ENCODE assay signal across 8 cellular contexts in the genomic region with DNA sequence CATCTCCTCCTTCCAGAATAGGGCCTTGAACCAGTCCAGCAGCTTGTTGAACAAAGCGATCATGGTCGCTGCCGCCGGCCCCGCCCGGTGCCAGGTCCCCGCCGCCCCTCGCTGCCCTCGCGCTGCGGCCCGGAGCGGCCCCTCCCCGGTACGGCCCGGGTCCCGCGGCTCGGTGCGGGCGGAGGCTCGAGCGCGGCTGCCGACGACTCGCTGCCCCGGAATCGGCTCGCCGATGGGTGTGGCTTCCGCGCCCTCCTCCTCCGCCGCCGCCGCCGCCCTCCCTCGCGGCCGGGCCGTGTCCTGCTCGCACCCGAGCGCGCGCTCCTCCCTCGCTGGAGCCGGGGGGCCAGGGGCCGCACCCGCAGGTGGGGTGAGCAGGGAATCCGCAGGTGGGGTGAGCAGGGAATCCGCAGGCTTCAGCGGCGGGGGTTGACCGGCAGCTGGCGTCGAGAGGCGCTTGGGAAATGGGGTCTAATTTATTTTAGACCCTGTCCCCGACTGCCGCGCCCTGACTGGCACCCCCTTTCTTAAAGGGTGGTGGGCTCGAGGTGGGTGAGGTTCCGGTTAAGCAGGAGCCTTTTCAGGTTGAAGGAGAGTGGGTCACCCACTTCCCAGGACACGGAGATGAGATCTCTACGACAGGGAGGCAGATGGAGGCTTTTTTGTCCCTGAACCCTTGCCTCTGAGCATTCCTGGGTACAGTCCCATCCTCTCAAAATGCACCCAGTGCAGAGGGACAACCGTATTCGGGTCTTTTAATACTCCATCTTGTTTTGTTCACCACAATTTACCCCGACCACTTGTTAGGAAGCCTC. TPM values are rescaled to one million over a fixed set of nuclear protein-coding genes. Genes with fewer than 3 reads are reported as not detected.
DNase-seq lines count a peak whose midpoint lies in the region; ATAC-seq and TF ChIP-seq lines count a peak whose summit lies in the region.

A gene (minus strand): TSS at position 228 of the 815 bp plus-strand sequence. CDS start 165 bp downstream, at position 63.

- H2AK5ac ChIP-seq in neuronal stem cell (ENCODE audit: low read depth, low read length): peak within 1 kb of the TSS; percentile 65

- peak within 1 kb of the TSS; percentile 93 for H3K23ac ChIP-seq in neuronal stem cell (ENCODE audit: low read depth, low read length, poor library complexity)

- no CpG with 5 or more reads among the region's 70 CpGs for WGBS in neuronal stem cell (ENCODE audit: extremely low coverage in 2 of 2, insufficient read length in 2 of 2, insufficient replicate concordance in 1 of 2), 2 donors

- peak within 1 kb of the TSS; percentile 98 for H3K18ac ChIP-seq in neuronal stem cell (ENCODE audit: low read length)

- peak within 1 kb of the TSS; percentile 84 for H3K4me2 ChIP-seq in neuronal stem cell (ENCODE audit: insufficient read depth, low read length, poor library complexity, severe bottlenecking)

- H3K36me3 Mint-ChIP-seq in CD8-positive, alpha-beta T cell: peaks cover 30% of the 10 kb centered on the region
- peaks cover 22% of the 10 kb centered on the region for H3K36me3 Mint-ChIP-seq in activated naive CD4-positive, alpha-beta T cell treated with anti-CD3 and anti-CD28 coated beads, Interleukin-2, amount 10 ng/mL, durations not matched to agents 7 days and 5 days

- H3K36me3 ChIP-seq in CD8-positive, alpha-beta T cell (ENCODE audit: insufficient read depth, low read length): peaks cover 8% of the 10 kb centered on the region
- H3K36me3 ChIP-seq in neuronal stem cell (replicated peaks in 1 of 2; ENCODE audit: control insufficient read depth in 2 of 2, insufficient read depth in 2 of 2, low read length in 2 of 2): peaks cover 0 to 8% of the 10 kb centered on the region in 2 donors

- intact Hi-C loops in CD8-positive, alpha-beta T cell (cut with DNase I, micrococcal nuclease): loop anchor here in 1 of 2 experiments (1.0 to 10.0 kb wide), 2 partner anchors 16 to 740 kb away; a partner anchor contains a TSS

- no peak within 1 kb of the TSS for H4K91ac ChIP-seq in neuronal stem cell (ENCODE audit: low read depth, low read length, poor library complexity)

- peak within 1 kb of the TSS; percentile 99 for H2AFZ ChIP-seq in neuronal stem cell (ENCODE audit: low read length)

- no peaks in the 10 kb centered on the region for H3K27me3 Mint-ChIP-seq in CD8-positive, alpha-beta T cell (ENCODE audit: low read depth)
- no peaks in the 10 kb centered on the region for H3K27me3 Mint-ChIP-seq in activated naive CD4-positive, alpha-beta T cell treated with anti-CD3 and anti-CD28 coated beads, Interleukin-2, amount 10 ng/mL, durations not matched to agents 7 days and 5 days

- no peak within 1 kb of the TSS for H3K4ac ChIP-seq in neuronal stem cell (ENCODE audit: low read length)

- H3K4me3 Mint-ChIP-seq in CD8-positive, alpha-beta T cell: peak within 1 kb of the TSS; percentile 92
- peak within 1 kb of the TSS; percentile 96 for H3K4me3 Mint-ChIP-seq in activated naive CD4-positive, alpha-beta T cell treated with anti-CD3 and anti-CD28 coated beads, Interleukin-2, amount 10 ng/mL, durations not matched to agents 7 days and 5 days

- no peaks in the 10 kb centered on the region for H3K27me3 ChIP-seq in CD8-positive, alpha-beta T cell (ENCODE audit: insufficient read depth, low read length)
- H3K27me3 ChIP-seq in neuronal stem cell (ENCODE audit: control insufficient read depth in 3 of 3, insufficient read depth in 3 of 3, low read depth in 1 of 3, low read length in 3 of 3): peaks cover 0 to 37% (median 8%) of the 10 kb centered on the region in 3 experiments

- H3K27ac ChIP-seq in CD8-positive, alpha-beta T cell (ENCODE audit: low read depth, low read length): peak within 1 kb of the TSS; percentile 64
- H3K27ac ChIP-seq in RWPE1: peak within 1 kb of the TSS; percentile 81
- no peak within 1 kb of the TSS for H3K27ac ChIP-seq in neuronal stem cell (replicated peaks; ENCODE audit: low read length)

- H4K8ac ChIP-seq in neuronal stem cell (ENCODE audit: low read depth, low read length): no peak within 1 kb of the TSS

- peaks cover 35% of the 10 kb centered on the region for H3K4me1 Mint-ChIP-seq in CD8-positive, alpha-beta T cell (ENCODE audit: low read depth)
- H3K4me1 Mint-ChIP-seq in activated naive CD4-positive, alpha-beta T cell treated with anti-CD3 and anti-CD28 coated beads, Interleukin-2, amount 10 ng/mL, durations not matched to agents 7 days and 5 days: peaks cover 45% of the 10 kb centered on the region

- peak within 1 kb of the TSS; percentile 54 for H2BK15ac ChIP-seq in neuronal stem cell (ENCODE audit: low read length)

- ATAC-seq in CD8-positive, alpha-beta T cell: peak; percentile 76
- ATAC-seq in GM19397 (IDR thresholded peaks at IDR 0.05; ENCODE audit: unreplicated experiment) (peak; percentile 62), HG03571 (IDR thresholded peaks at IDR 0.05; ENCODE audit: unreplicated experiment) (peak; percentile 56)

- no peaks in the 10 kb centered on the region for H3K9me3 ChIP-seq in CD8-positive, alpha-beta T cell (ENCODE audit: low read length)
- peaks cover 0 to 1% of the 10 kb centered on the region in 2 donors for H3K9me3 ChIP-seq in neuronal stem cell (replicated peaks in 1 of 2; ENCODE audit: control insufficient read depth in 2 of 2, insufficient read depth in 1 of 2, low read depth in 1 of 2, low read length in 2 of 2)

- peak within 1 kb of the TSS; percentile 42 for H2BK12ac ChIP-seq in neuronal stem cell (ENCODE audit: low read length)

- no peak for TF ChIP-seq CTCF in CD8-positive, alpha-beta T cell (IDR thresholded peaks at IDR 0.05)
- no peak for TF ChIP-seq CTCF in RWPE1 (conservative IDR thresholded peaks at IDR 0.05; ENCODE audit: low read depth)

- H3K9ac ChIP-seq in neuronal stem cell (ENCODE audit: low read depth, low read length, poor library complexity): peak within 1 kb of the TSS; percentile 97

- peak within 1 kb of the TSS; percentile 64 for H3K4me3 ChIP-seq in CD8-positive, alpha-beta T cell (ENCODE audit: low read depth, low read length)
- H3K4me3 ChIP-seq in neuronal stem cell (ENCODE audit: low read length in 2 of 2): peak within 1 kb of the TSS; percentile 95 to 98

- peak within 1 kb of the TSS; percentile 27 for H2BK5ac ChIP-seq in neuronal stem cell (ENCODE audit: low read length)

- peak within 1 kb of the TSS; percentile 92 for H3K14ac ChIP-seq in neuronal stem cell (ENCODE audit: low read length)

- peak; percentile 35 to 79 (median 61) for DNase-seq in CD8-positive, alpha-beta T cell
- DNase-seq in RWPE1 (ENCODE audit: low spot score) (peak; percentile 73), globus pallidus (ENCODE audit: low spot score) (peak; percentile 71), neuronal stem cell (ENCODE audit: low spot score) (no peak), ureter (ENCODE audit: low spot score) (peak; percentile 74)
- peak; percentile 82 for DNase-seq in activated naive CD4-positive, alpha-beta T cell treated with anti-CD3 and anti-CD28 coated beads, Interleukin-2, amount 10 ng/mL, durations not matched to agents 7 days and 5 days

- peaks cover 22% of the 10 kb centered on the region for H3K4me1 ChIP-seq in CD8-positive, alpha-beta T cell (ENCODE audit: insufficient read depth, low read length)
- H3K4me1 ChIP-seq in neuronal stem cell (ENCODE audit: control insufficient read depth in 2 of 2, insufficient read depth in 1 of 2, low read depth in 1 of 2, low read length in 2 of 2): peaks cover 9 to 12% of the 10 kb centered on the region in 2 donors

- peak within 1 kb of the TSS; percentile 94 for H3K27ac Mint-ChIP-seq in CD8-positive, alpha-beta T cell
- H3K27ac Mint-ChIP-seq in activated naive CD4-positive, alpha-beta T cell treated with anti-CD3 and anti-CD28 coated beads, Interleukin-2, amount 10 ng/mL, durations not matched to agents 7 days and 5 days: peak within 1 kb of the TSS; percentile 89

- H2BK120ac ChIP-seq in neuronal stem cell (ENCODE audit: low read depth, low read length): peak within 1 kb of the TSS; percentile 34

- POLR2A ChIA-PET in CD8-positive, alpha-beta T cell (lab: Charles Lee): interaction anchor here (1.0 to 3.4 kb wide), 2 partner anchors 9 to 16 kb away, joined by 3 to 15 read pairs; a partner anchor contains a TSS
- POLR2A ChIA-PET in RWPE1 (lab: Yijun Ruan, JAX; ENCODE audit: low non-redundant PET): interaction anchor here (0.6 kb wide), 2 partner anchors 204 to 751 kb away, joined by 3 read pairs; a partner anchor contains a TSS

- H3K9me3 Mint-ChIP-seq in CD8-positive, alpha-beta T cell: no peaks in the 10 kb centered on the region
- H3K9me3 Mint-ChIP-seq in activated naive CD4-positive, alpha-beta T cell treated with anti-CD3 and anti-CD28 coated beads, Interleukin-2, amount 10 ng/mL, durations not matched to agents 7 days and 5 days: no peaks in the 10 kb centered on the region

- CTCF ChIA-PET in CD8-positive, alpha-beta T cell (lab: Charles Lee): interaction anchor here (2.1 to 2.5 kb wide), 3 partner anchors 10 to 15 kb away, joined by 5 to 12 read pairs (median 12); a partner anchor contains a TSS
- CTCF ChIA-PET in RWPE1 (lab: Yijun Ruan, JAX): interaction anchor here (0.7 kb wide), 1 partner anchor 11 kb away, joined by 3 read pairs; no protein-coding TSS in a partner anchor
- CTCF ChIA-PET in activated naive CD4-positive, alpha-beta T cell treated with anti-CD3 and anti-CD28 coated beads, Interleukin-2, amount 10 ng/mL, durations not matched to agents 7 days and 5 days (lab: Charles Lee): interaction anchor here (1.6 to 2.0 kb wide), 2 partner anchors 10 kb away, joined by 4 to 9 read pairs; no protein-coding TSS in a partner anchor

- H3K79me1 ChIP-seq in neuronal stem cell (ENCODE audit: low read depth, low read length): peaks cover 10% of the 10 kb centered on the region

RNA-seq across cellular contexts. Expression of the gene that starts here (rescaled TPM):
- total RNA-seq in CD8-positive, alpha-beta T cell: 10 to 100 TPM; 58.4 to 64.2 TPM
- polyA plus RNA-seq in neuronal stem cell (2013, experiment 1 of 2): 33.4 TPM
- polyA plus RNA-seq in neuronal stem cell (2013, experiment 2 of 2): 32.1 TPM
- 79.5 TPM for total RNA-seq in ureter
